In genomic region chr11:8016396-8016949, GRCh38 we compare ENCODE assay signal across 24 cellular contexts. TPM values are rescaled to one million over a fixed set of nuclear protein-coding genes. Genes with fewer than 3 reads are reported as not detected.
DNase-seq lines count a peak whose midpoint lies in the region; ATAC-seq and TF ChIP-seq lines count a peak whose summit lies in the region.
"Had no signal": no experiment of that assay in that cellular context is flagged by ENCODE, and none has a peak within 500 bp of the region (broad histone marks: within the 10 kb centered on the region; RNA-seq: fewer than 3 reads in every experiment).

No MANE protein-coding gene starts in this region.

- H3K9me3 ChIP-seq in RWPE2 (ENCODE audit: severe bottlenecking) (no peaks in the 10 kb centered on the region), fibroblast of lung (ENCODE audit: control insufficient read depth, insufficient read depth, low read depth, low read length) (no peaks in the 10 kb centered on the region)
- H3K9me3 ChIP-seq: ascending aorta, SJCRH30 had no signal

- H4K20me1 ChIP-seq in fibroblast of lung (ENCODE audit: control insufficient read depth, extremely low read depth, insufficient read depth, low read length), result no peaks in the 10 kb centered on the region

- H3K9ac ChIP-seq in fibroblast of lung (ENCODE audit: insufficient read depth, low read length), result no peak overlapping the region
- H3K9ac ChIP-seq: KMS-11 had no signal

- H3K4me1 ChIP-seq in RWPE2 (ENCODE audit: insufficient read depth, poor library complexity, severe bottlenecking), result no peaks in the 10 kb centered on the region
- peaks cover 21% of the 10 kb centered on the region for H3K4me1 ChIP-seq in fibroblast of lung (ENCODE audit: control insufficient read depth, extremely low read depth, insufficient read depth, low read length)
- H3K4me1 ChIP-seq: SJCRH30 had no signal

- no peak for ATAC-seq in RWPE2 (ENCODE audit: low read depth)
- no peak for ATAC-seq in GM21786 (IDR thresholded peaks at IDR 0.05; ENCODE audit: unreplicated experiment)
- no peak for ATAC-seq in HG02938 (IDR thresholded peaks at IDR 0.05; ENCODE audit: unreplicated experiment)
- ATAC-seq: activated CD8-positive, alpha-beta T cell treated with anti-CD3 and anti-CD28 coated beads for 36 hours; activated T-cell treated with anti-CD3 and anti-CD28 coated beads, Interleukin-2, amount 50 U/mL, for 72 hours; effector memory CD8-positive, alpha-beta T cell had no signal

- no peak overlapping the region for H3K4me3 Mint-ChIP-seq in osteocyte (ENCODE audit: unreplicated experiment)
- H3K4me3 Mint-ChIP-seq: activated CD8-positive, alpha-beta T cell treated with anti-CD3 and anti-CD28 coated beads for 36 hours; activated T-cell treated with anti-CD3 and anti-CD28 coated beads, Interleukin-2, amount 50 U/mL, for 72 hours; effector memory CD8-positive, alpha-beta T cell; T-helper 2 cell treated with Interferon-gamma antibody and Interleukin-4, amounts not matched to agents 5 μg/mL and 100 μg/mL, for 36 hours had no signal

- H3K4me3 ChIP-seq in RWPE2 (ENCODE audit: severe bottlenecking) (no peak overlapping the region), fibroblast of lung (replicated peaks in 1 of 4; ENCODE audit: control extremely low read depth in 1 of 4, insufficient read depth in 1 of 4, low read depth in 3 of 4, low read length in 4 of 4) (no peak overlapping the region)
- H3K4me3 ChIP-seq: ascending aorta, PC-9, SJCRH30 had no signal

- H3K27ac Mint-ChIP-seq in osteocyte (ENCODE audit: unreplicated experiment), result no peak overlapping the region
- H3K27ac Mint-ChIP-seq: activated CD8-positive, alpha-beta T cell treated with anti-CD3 and anti-CD28 coated beads for 36 hours; activated T-cell treated with anti-CD3 and anti-CD28 coated beads, Interleukin-2, amount 50 U/mL, for 72 hours; effector memory CD8-positive, alpha-beta T cell; T-helper 2 cell treated with Interferon-gamma antibody and Interleukin-4, amounts not matched to agents 5 μg/mL and 100 μg/mL, for 36 hours had no signal

- peaks cover 53% of the 10 kb centered on the region for H3K27me3 Mint-ChIP-seq in osteocyte (ENCODE audit: unreplicated experiment)

- H3K4me2 ChIP-seq in fibroblast of lung (ENCODE audit: extremely low read depth, insufficient read depth, low read length), result peak overlapping the region; percentile 1
- H3K4me2 ChIP-seq: KMS-11, PC-9 had no signal

- peak overlapping the region; percentile 4 for H3K27ac ChIP-seq in RWPE2 (ENCODE audit: poor library complexity, severe bottlenecking)
- no peak overlapping the region for H3K27ac ChIP-seq in fibroblast of lung (ENCODE audit: insufficient read depth, low read length)
- H3K27ac ChIP-seq: ascending aorta, KMS-11, PC-9, SJCRH30 had no signal

- peaks cover 13% of the 10 kb centered on the region for H3K4me1 Mint-ChIP-seq in osteocyte (ENCODE audit: unreplicated experiment)

- H3K9me3 Mint-ChIP-seq in osteocyte (ENCODE audit: unreplicated experiment), result no peaks in the 10 kb centered on the region
- H3K9me3 Mint-ChIP-seq: activated CD8-positive, alpha-beta T cell treated with anti-CD3 and anti-CD28 coated beads for 36 hours; activated T-cell treated with anti-CD3 and anti-CD28 coated beads, Interleukin-2, amount 50 U/mL, for 72 hours; effector memory CD8-positive, alpha-beta T cell; T-helper 2 cell treated with Interferon-gamma antibody and Interleukin-4, amounts not matched to agents 5 μg/mL and 100 μg/mL, for 36 hours had no signal

- DNase-seq in ELR (ENCODE audit: low read depth) (peak; percentile 20), RWPE2 (ENCODE audit: low spot score) (no peak), fibroblast of lung (ENCODE audit: low read depth in 2 of 2) (peak in 1 of 2 donors; percentile 13), osteocyte (ENCODE audit: extremely low spot score, unreplicated experiment) (peak; percentile 36)
- no peak for DNase-seq in stimulated activated CD4-positive, alpha-beta T cell treated with anti-CD3 and anti-CD28 coated beads, Interleukin-4, amount 100 ng/mL, for 4 hours
- DNase-seq in activated CD4-positive, alpha-beta T cell treated with anti-CD3 and anti-CD28 coated beads for 4 hours, result no peak
- DNase-seq: activated CD4-positive, CD25-positive, alpha-beta regulatory T cell; activated CD8-positive, alpha-beta T cell treated with anti-CD3 and anti-CD28 coated beads for 36 hours; activated naive CD4-positive, alpha-beta T cell treated with anti-CD3 and anti-CD28 coated beads, Interleukin-2, amount 50 U/mL, for 16 hours; activated T-cell treated with anti-CD3 and anti-CD28 coated beads, Interleukin-2, amount 50 U/mL, for 72 hours; DMS 273 treated with DMSO at 0.1 percent for 48 hours; effector memory CD8-positive, alpha-beta T cell; GF-D8; glutamatergic neuron; NCI-H187; PC-9; SJCRH30; substantia nigra had no signal

- H3K79me2 ChIP-seq in fibroblast of lung (ENCODE audit: control insufficient read depth, insufficient read depth, low read length), result no peaks in the 10 kb centered on the region

- no peak for TF ChIP-seq CTCF in RWPE2 (IDR thresholded peaks at IDR 0.05; ENCODE audit: poor library complexity, severe bottlenecking)
- no peak for TF ChIP-seq CTCF in fibroblast of lung (conservative IDR thresholded peaks at IDR 0.05 in 1 of 2, IDR thresholded peaks at IDR 0.05 in 1 of 2; ENCODE audit: low read depth in 1 of 2, low read length in 2 of 2)
- TF ChIP-seq CTCF in osteocyte (IDR thresholded peaks at IDR 0.05), result no peak

- H3K36me3 ChIP-seq in RWPE2 (ENCODE audit: low read depth) (no peaks in the 10 kb centered on the region), fibroblast of lung (ENCODE audit: control insufficient read depth, insufficient read depth, low read length) (no peaks in the 10 kb centered on the region)
- H3K36me3 ChIP-seq: ascending aorta, SJCRH30 had no signal

- H3K36me3 Mint-ChIP-seq in osteocyte (ENCODE audit: unreplicated experiment), result no peaks in the 10 kb centered on the region

- no peak overlapping the region for H2AFZ ChIP-seq in fibroblast of lung (ENCODE audit: low read length)
- H2AFZ ChIP-seq: PC-9 had no signal

- H3K27me3 ChIP-seq in RWPE2 (ENCODE audit: insufficient read depth, poor library complexity, severe bottlenecking) (peaks cover 8% of the 10 kb centered on the region), fibroblast of lung (ENCODE audit: control insufficient read depth, insufficient read depth, low read length) (no peaks in the 10 kb centered on the region)
- H3K27me3 ChIP-seq: ascending aorta had no signal

RNA-seq across cellular contexts. Expression of gene EIF3F, which starts 29.3 kb away (rescaled TPM):
- total RNA-seq in fibroblast of lung (291 and 303 TPM in 2 replicates), osteocyte (327 and 333 TPM in 2 replicates)
- polyA plus RNA-seq in fibroblast of lung, result 323 and 345 TPM in 2 replicates
- polyA plus RNA-seq in fibroblast of lung (2012), result 445 and 471 TPM in 2 replicates
- polyA minus RNA-seq in fibroblast of lung (ENCODE audit: low replicate concordance), result 289 and 384 TPM in 2 replicates

RNA-seq across cellular contexts. Expression of gene NLRP10, which starts 51.2 kb away (rescaled TPM):
- total RNA-seq in fibroblast of lung (0.26 and 9.6 TPM in 2 replicates), osteocyte (0.38 and 0.63 TPM in 2 replicates)
- polyA plus RNA-seq in fibroblast of lung, result 2.2 and 4.8 TPM in 2 replicates
- 1.1 and 3.3 TPM in 2 replicates for polyA plus RNA-seq in fibroblast of lung (2012)
- 7.9 and 22.8 TPM in 2 replicates for polyA minus RNA-seq in fibroblast of lung (ENCODE audit: low replicate concordance)
- total RNA-seq: activated CD8-positive, alpha-beta T cell treated with anti-CD3 and anti-CD28 coated beads for 36 hours; activated T-cell treated with anti-CD3 and anti-CD28 coated beads, Interleukin-2, amount 50 U/mL, for 72 hours; ascending aorta; H4; SJCRH30 had no signal

Comparison
In these comparisons a context has a peak if more than half of its experiments do, and no peak if none do; other contexts are left out.
1. DNase-seq: peak in ELR (single experiment) and osteocyte (single experiment); none in RWPE2 (single experiment), stimulated activated CD4-positive, alpha-beta T cell treated with anti-CD3 and anti-CD28 coated beads, Interleukin-4, amount 100 ng/mL, for 4 hours (0 of 2) and activated CD4-positive, alpha-beta T cell treated with anti-CD3 and anti-CD28 coated beads for 4 hours (0 of 2).